14 cellular contexts compared by ENCODE assay signal in genomic region chr1:200180821-200181220, GRCh38.
DNase-seq lines count a peak whose midpoint lies in the region; ATAC-seq, FAIRE-seq and TF ChIP-seq lines count a peak whose summit lies in the region.
"Had no signal": no experiment of that assay in that cellular context is flagged by ENCODE, and none has a peak within 500 bp of the region (broad histone marks: within the 10 kb centered on the region; RNA-seq: fewer than 3 reads in every experiment).

No MANE protein-coding gene starts in this region.

- H3K9me3 ChIP-seq in GM12878 (replicated peaks; ENCODE audit: control insufficient read depth, insufficient read depth, low read length) = no peaks in the 10 kb centered on the region
- H3K9me3 ChIP-seq: prostate gland had no signal

- no peak overlapping the region for H3K9ac ChIP-seq in GM12878 (ENCODE audit: control insufficient read depth, insufficient read depth, low read length)

- H3K4me2 ChIP-seq in GM12878 (ENCODE audit: control insufficient read depth, insufficient read depth) = no peak overlapping the region

- no peaks in the 10 kb centered on the region for H3K36me3 ChIP-seq in GM12878 (ENCODE audit: control insufficient read depth in 2 of 2, insufficient read depth in 2 of 2, low read length in 1 of 2)
- H3K36me3 ChIP-seq: prostate gland had no signal

- SMC1A ChIA-PET in GM12878 (lab: Charles Lee; ENCODE audit: uncharacterized antibody, unreplicated experiment) = interaction anchor here (0.8 to 1.6 kb wide), 2 partner anchors 40 to 43 kb away, joined by 3 to 4 read pairs; no protein-coding TSS in a partner anchor

- no peaks in the 10 kb centered on the region for H3K79me2 ChIP-seq in GM12878 (ENCODE audit: control insufficient read depth, insufficient read depth, low read length)

- intact Hi-C loops in GM12878 (cut with micrococcal nuclease; ENCODE audit: unreplicated experiment) = no loop called here

- no peak overlapping the region for H2AFZ ChIP-seq in GM12878 (ENCODE audit: control insufficient read depth, low read depth, low read length)

- ATAC-seq in GM12878 = peak; percentile 38
- ATAC-seq in left lobe of liver = peak; percentile 93
- no peak for ATAC-seq in HG03196 (IDR thresholded peaks at IDR 0.05; ENCODE audit: unreplicated experiment)
- no peak for ATAC-seq in HG02840 (IDR thresholded peaks at IDR 0.05; ENCODE audit: low FRiP score, unreplicated experiment)

- no peak for TF ChIP-seq CTCF in AG10803 (conservative IDR thresholded peaks at IDR 0.05; ENCODE audit: low read length)
- peak in 1 of 3 experiments; percentile 17; a peak in 1 of 6 replicates for TF ChIP-seq CTCF in GM12878 (IDR thresholded peaks at IDR 0.05 in 2 of 3, conservative IDR thresholded peaks at IDR 0.05 in 1 of 3; ENCODE audit: control insufficient read depth in 2 of 3, extremely low read depth in 1 of 3, insufficient read depth in 1 of 3, low read depth in 3 of 3, low read length in 3 of 3)

- RAD21 ChIA-PET in GM12878 (lab: Charles Lee; ENCODE audit: unreplicated experiment) = interaction anchor here (0.7 to 1.3 kb wide), 2 partner anchors 26 to 42 kb away, joined by 3 read pairs; no protein-coding TSS in a partner anchor

- BruUV-seq in GM12878 (replicated peaks; lab: Mats Ljungman, UMichigan) = no TSS peak

- no peak for TF ChIP-seq POLR2A in GM12878 (IDR thresholded peaks at IDR 0.05; ENCODE audit: low read depth, low read length)

- CTCF ChIA-PET in GM12878 (lab: Yijun Ruan, JAX) = interaction anchor here (0.9 to 1.5 kb wide), 3 partner anchors 26 to 496 kb away, joined by 3 read pairs; no protein-coding TSS in a partner anchor

- H4K20me1 ChIP-seq in GM12878 (ENCODE audit: control insufficient read depth, insufficient read depth) = no peaks in the 10 kb centered on the region

- peak; percentile 63 for DNase-seq in AG10803 (ENCODE audit: low read depth)
- DNase-seq in HTR-8/SVneo (ENCODE audit: insufficient read length, low spot score) = peak; percentile 20
- DNase-seq in GM12878 (ENCODE audit: low read depth, low spot score) = no peak
- DNase-seq in left lobe of liver (ENCODE audit: low spot score) = peak; percentile 75
- no peak for DNase-seq in NCI-H2081 treated with DMSO at 0.1 percent for 48 hours (lab: John Stamatoyannopoulos, UW)
- DNase-seq in KBM-7 = no peak
- DNase-seq: activated T-cell treated with anti-CD3 and anti-CD28 coated beads, Interleukin-2, amount 50 U/mL, for 1 hour; CD4-positive, alpha-beta memory T cell; H9 had no signal

- H3K4me3 ChIP-seq in AG10803 (ENCODE audit: low read length) (no peak overlapping the region), GM12878 (no peak overlapping the region)
- H3K4me3 ChIP-seq: prostate gland had no signal

- no peak for TF ChIP-seq EP300 in GM12878 (IDR thresholded peaks at IDR 0.05; ENCODE audit: borderline replicate concordance in 1 of 2, control insufficient read depth in 1 of 2, low read depth in 2 of 2, low read length in 2 of 2)

- in situ Hi-C loops in GM12878 (cut with MboI) = no loop called here
- in situ Hi-C loops in KBM-7 (cut with MboI; ENCODE audit: low pct_unique_long_range_greater_than_20kb, low sequenced_read_pairs) = no loop called here

- H3K27me3 ChIP-seq in GM12878 (replicated peaks in 1 of 2; ENCODE audit: control insufficient read depth in 2 of 2, insufficient read depth in 2 of 2, low read length in 1 of 2) = no peaks in the 10 kb centered on the region

- FAIRE-seq in HTR-8/SVneo (lab: Jason Lieb, UNC) (no peak), GM12878 (lab: Jason Lieb, UNC) (no peak)
- FAIRE-seq: keratinocyte had no signal

- H3K27ac ChIP-seq in GM12878 (ENCODE audit: control insufficient read depth, insufficient read depth) = no peak overlapping the region
- H3K27ac ChIP-seq: HL-60, prostate gland had no signal

- POLR2A ChIA-PET in GM12878 (lab: Charles Lee) = no interaction called here

- whole genome bisulfite sequencing in GM12878 (ENCODE audit: insufficient coverage, insufficient replicate concordance, low lambda C conversion rate, missing lambda C conversion rate) = 38% methylated on average over 4 of the region's 4 CpGs

- no peak for TF ChIP-seq RAD21 in GM12878 (IDR thresholded peaks at IDR 0.05; ENCODE audit: insufficient read depth, low read depth, low read length)

- no peaks in the 10 kb centered on the region for H3K4me1 ChIP-seq in GM12878 (ENCODE audit: control insufficient read depth, insufficient read depth, low read length)
- H3K4me1 ChIP-seq: prostate gland had no signal

TF ChIP-seq in GM12878, 131 proteins besides CTCF, POLR2A, EP300 and RAD21:
- no peak for TF ChIP-seq SPI1 (IDR thresholded peaks at IDR 0.05; ENCODE audit: borderline replicate concordance, insufficient read depth, low read depth, low read length)
- peak; percentile 11; the same call in 1 of the 2 replicates for TF ChIP-seq SMC3 (IDR thresholded peaks at IDR 0.05; ENCODE audit: borderline replicate concordance, low read length)
TF ChIP-seq in GM12878: peak in this region for 1.

Comparison
In these comparisons a context has a peak if more than half of its experiments do, and no peak if none do; other contexts are left out.
1. DNase-seq: peak in AG10803 (single experiment), HTR-8/SVneo (single experiment) and left lobe of liver (single experiment); none in GM12878 (single experiment), NCI-H2081 treated with DMSO at 0.1 percent for 48 hours (single experiment) and KBM-7 (single experiment).
2. ATAC-seq: peak in GM12878 (single experiment) and left lobe of liver (single experiment); none in HG03196 (single experiment) and HG02840 (single experiment).